Comparison of ENCODE assay signal across 1 cellular context in the genomic region with DNA sequence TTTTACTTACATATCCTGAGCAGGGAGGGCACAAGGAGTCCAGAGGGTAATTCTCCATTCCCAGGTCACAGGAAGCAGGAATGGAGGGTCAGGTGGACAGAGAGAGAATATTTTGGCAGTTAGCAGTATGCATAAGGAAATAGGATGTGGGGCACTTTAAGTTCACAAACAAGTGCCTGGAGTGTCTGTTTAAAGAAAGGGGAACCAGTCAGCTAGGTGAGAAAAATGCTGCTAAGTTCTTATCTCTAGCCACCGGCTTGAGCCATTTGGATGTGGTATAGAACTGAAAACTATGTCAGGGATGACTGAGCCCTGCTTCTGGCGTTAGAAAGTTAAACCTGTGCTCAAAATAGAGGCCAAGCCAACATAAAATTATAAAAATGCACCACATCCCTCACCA.
TF ChIP-seq lines count a peak whose summit lies in the region.

No MANE protein-coding gene starts in this region.

TF ChIP-seq in GM12878, 131 proteins besides CTCF, POLR2A, EP300 and RAD21 (continued from another document):
- TF ChIP-seq, protein P1, sequence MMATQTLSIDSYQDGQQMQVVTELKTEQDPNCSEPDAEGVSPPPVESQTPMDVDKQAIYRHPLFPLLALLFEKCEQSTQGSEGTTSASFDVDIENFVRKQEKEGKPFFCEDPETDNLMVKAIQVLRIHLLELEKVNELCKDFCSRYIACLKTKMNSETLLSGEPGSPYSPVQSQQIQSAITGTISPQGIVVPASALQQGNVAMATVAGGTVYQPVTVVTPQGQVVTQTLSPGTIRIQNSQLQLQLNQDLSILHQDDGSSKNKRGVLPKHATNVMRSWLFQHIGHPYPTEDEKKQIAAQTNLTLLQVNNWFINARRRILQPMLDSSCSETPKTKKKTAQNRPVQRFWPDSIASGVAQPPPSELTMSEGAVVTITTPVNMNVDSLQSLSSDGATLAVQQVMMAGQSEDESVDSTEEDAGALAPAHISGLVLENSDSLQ (IDR thresholded peaks at IDR 0.05): no peak
- no peak for TF ChIP-seq HSF1 (IDR thresholded peaks at IDR 0.05; ENCODE audit: low read depth, low read length)
- TF ChIP-seq KLF5 (IDR thresholded peaks at IDR 0.05; ENCODE audit: partially characterized antibody): no peak
- TF ChIP-seq SREBF2 (IDR thresholded peaks at IDR 0.05; ENCODE audit: low read length): no peak
- no peak for TF ChIP-seq RELA (IDR thresholded peaks at IDR 0.05; ENCODE audit: borderline replicate concordance, partially characterized antibody)
- no peak for TF ChIP-seq ZNF384 (IDR thresholded peaks at IDR 0.05; ENCODE audit: borderline replicate concordance, low read depth, low read length)
- no peak for TF ChIP-seq MAX (IDR thresholded peaks at IDR 0.05; ENCODE audit: low read depth, low read length)
- TF ChIP-seq ASH2L (IDR thresholded peaks at IDR 0.05; ENCODE audit: borderline replicate concordance, low read depth): no peak
- no peak for TF ChIP-seq DPF2 (IDR thresholded peaks at IDR 0.05)
TF ChIP-seq in GM12878: peak in this region for 0.
